ENCODE assay signal across 8 cellular contexts in genomic region chr3:115659253-115659652, GRCh38. TPM values are rescaled to one million over a fixed set of nuclear protein-coding genes. Genes with fewer than 3 reads are reported as not detected.
A peak's percentile ranks its signal among the peaks of the same experiment; 100 is the strongest.
DNase-seq lines count a peak whose midpoint lies in the region; ATAC-seq and TF ChIP-seq lines count a peak whose summit lies in the region.

No MANE protein-coding gene starts in this region.

- ATAC-seq in heart right ventricle (no peak), Right ventricle myocardium inferior (no peak), HG03175 (IDR thresholded peaks at IDR 0.05; ENCODE audit: unreplicated experiment) (peak; percentile 22)

- no peaks in the 10 kb centered on the region for H3K9me3 ChIP-seq in heart right ventricle
- no peaks in the 10 kb centered on the region for H3K9me3 ChIP-seq in neuron (ENCODE audit: low read length)

- peak overlapping the region; percentile 92 to 99 (median 97) for H3K27ac ChIP-seq in heart right ventricle

- intact Hi-C loops in heart right ventricle (cut with DNase I) (loop anchor here in 1 of 10 donors (10.0 kb wide), 1 partner anchor 144 kb away; no protein-coding TSS in a partner anchor), Right ventricle myocardium inferior (cut with DNase I) (no loop called here)

- TF ChIP-seq CTCF in heart right ventricle (IDR thresholded peaks at IDR 0.05) = no peak
- no peak for TF ChIP-seq CTCF in cardiac fibroblast (IDR thresholded peaks at IDR 0.05; ENCODE audit: low read depth, low read length)

- peak overlapping the region in 9 of 10 donors; percentile 62 to 88 (median 75) for H3K4me3 ChIP-seq in heart right ventricle
- H3K4me3 ChIP-seq in cardiac fibroblast (replicated peaks in 1 of 2; ENCODE audit: low read depth in 2 of 2, low read length in 2 of 2) = peak overlapping the region; percentile 54 to 58
- peak overlapping the region; percentile 55 for H3K4me3 ChIP-seq in neuron (ENCODE audit: low read length)

- H3K4me1 ChIP-seq in heart right ventricle (peaks cover 0 to 36% (median 25%) of the 10 kb centered on the region in 9 donors), neuron (ENCODE audit: insufficient read depth, low read length) (peaks cover 46% of the 10 kb centered on the region)

- no peak overlapping the region for H2AFZ ChIP-seq in neuron (ENCODE audit: low read depth, low read length)

- 41 to 48% methylated on average over 6 of the region's 6 CpGs for WGBS in heart right ventricle, 2 donors

- H3K36me3 ChIP-seq in heart right ventricle = no peaks in the 10 kb centered on the region
- H3K36me3 ChIP-seq in neuron (ENCODE audit: insufficient read depth, low read length) = no peaks in the 10 kb centered on the region

- no peak for DNase-seq in heart right ventricle
- no peak for DNase-seq in Right ventricle myocardium inferior (ENCODE audit: missing footprints)
- no peak for DNase-seq in cardiac fibroblast (ENCODE audit: low read depth in 2 of 2)
- no peak for DNase-seq in hippocampal formation (lab: John Stamatoyannopoulos, UW)
- DNase-seq in activated effector memory CD4-positive, alpha-beta T cell treated with Interleukin-2 at 50 U/mL for 16 hours = no peak
- no peak for DNase-seq in NOMO-1 treated with dmso at 0.1 percent for 144 hours (lab: John Stamatoyannopoulos, UW; ENCODE audit: unreplicated experiment)

- H3K27me3 ChIP-seq in heart right ventricle (no peaks in the 10 kb centered on the region), neuron (ENCODE audit: insufficient read depth, low read length) (no peaks in the 10 kb centered on the region)

RNA-seq across cellular contexts. Expression of gene GAP43, which starts 35.9 kb away (rescaled TPM):
- total RNA-seq in heart right ventricle (1 to 10 TPM in 4 of 10 donors, under 1 TPM in 5, not detected in 1; 0.52 to 2.3 (median 0.83) TPM), Right ventricle myocardium inferior (0.22 TPM)
- 1 to 10 TPM in 1 of 2 donors, under 1 TPM in 1; 0.29 to 2.0 TPM for polyA plus RNA-seq in heart right ventricle
